Comparison of ENCODE assay signal across 20 cellular contexts in genomic region chr14:38171197-38171596, GRCh38. TPM values are rescaled to one million over a fixed set of nuclear protein-coding genes. Genes with fewer than 3 reads are reported as not detected.
DNase-seq lines count a peak whose midpoint lies in the region; ATAC-seq and TF ChIP-seq lines count a peak whose summit lies in the region.
"Had no signal": no experiment of that assay in that cellular context is flagged by ENCODE, and none has a peak within 500 bp of the region (broad histone marks: within the 10 kb centered on the region; RNA-seq: fewer than 3 reads in every experiment).

No MANE protein-coding gene starts in this region.

- DNase-seq in EL (peak; percentile 42), NCI-H1105 treated with DMSO at 0.1 percent for 48 hours (lab: John Stamatoyannopoulos, UW) (peak; percentile 33), WERI-Rb-1 (peak; percentile 29), non-pigmented ciliary epithelial cell (ENCODE audit: low read depth) (peak; percentile 8), heart left ventricle (no peak), NCI-H2171 treated with DMSO at 0.1 percent for 48 hours (lab: John Stamatoyannopoulos, UW) (no peak)
- DNase-seq: amygdala; GDM1; NCI-H146; nephron progenitor cell; NK-92 treated with Interleukin-12 subunit alpha and Interleukin-12 subunit beta, amount 100 ng/mL, for 24 hours; right cardiac atrium; SIG-M5; stimulated activated CD4-positive, alpha-beta T cell treated with anti-CD3 and anti-CD28 coated beads, Interleukin-2, amount 100 ng/mL, for 24 hours; stimulated activated CD8-positive, alpha-beta memory T cell treated with anti-CD3 and anti-CD28 coated beads, Interleukin-4, amount 100 ng/mL, for 48 hours had no signal

- no peaks in the 10 kb centered on the region for H3K9me3 ChIP-seq in WERI-Rb-1 (ENCODE audit: severe bottlenecking)
- H3K9me3 ChIP-seq in heart left ventricle, result no peaks in the 10 kb centered on the region
- H3K9me3 ChIP-seq: esophagus muscularis mucosa, thoracic aorta had no signal

- H3K4me3 ChIP-seq in WERI-Rb-1 (ENCODE audit: low read depth, low read length) (no peak overlapping the region), heart left ventricle (no peak overlapping the region)
- H3K4me3 ChIP-seq: esophagus muscularis mucosa, thoracic aorta had no signal

- no peak for TF ChIP-seq CTCF in WERI-Rb-1 (IDR thresholded peaks at IDR 0.05; ENCODE audit: low read depth, low read length)
- no peak for TF ChIP-seq CTCF in heart left ventricle (IDR thresholded peaks at IDR 0.05)

- no peaks in the 10 kb centered on the region for H3K36me3 ChIP-seq in WERI-Rb-1
- H3K36me3 ChIP-seq in heart left ventricle, result no peaks in the 10 kb centered on the region
- H3K36me3 ChIP-seq: esophagus muscularis mucosa, thoracic aorta had no signal

- H3K27me3 ChIP-seq in WERI-Rb-1 (ENCODE audit: insufficient read depth, low read depth, severe bottlenecking) (no peaks in the 10 kb centered on the region), heart left ventricle (no peaks in the 10 kb centered on the region)
- H3K27me3 ChIP-seq: esophagus muscularis mucosa had no signal

- intact Hi-C loops in heart left ventricle (cut with DNase I), result no loop called here

- H3K27ac ChIP-seq in WERI-Rb-1, result no peak overlapping the region
- H3K27ac ChIP-seq in heart left ventricle, result no peak overlapping the region
- H3K27ac ChIP-seq: esophagus muscularis mucosa, thoracic aorta had no signal

- H3K4me1 ChIP-seq in heart left ventricle, result no peaks in the 10 kb centered on the region
- H3K4me1 ChIP-seq: esophagus muscularis mucosa had no signal

- TF ChIP-seq POLR2A in heart left ventricle (IDR thresholded peaks at IDR 0.05), result no peak

- ATAC-seq in heart left ventricle, result no peak
- no peak for ATAC-seq in HG02840 (IDR thresholded peaks at IDR 0.05; ENCODE audit: low FRiP score, unreplicated experiment)
- ATAC-seq in GM21786 (IDR thresholded peaks at IDR 0.05; ENCODE audit: unreplicated experiment), result no peak
- ATAC-seq: right cardiac atrium had no signal

- WGBS in heart left ventricle, 4 donors, result 51 to 63% (median 56%) methylated on average over 2 of the region's 2 CpGs

RNA-seq across cellular contexts. Expression of gene SSTR1, which starts 36.5 kb away (rescaled TPM):
- total RNA-seq in heart left ventricle, result 1 to 10 TPM in 2 of 9 donors, under 1 TPM in 7; 0.12 to 2.6 (median 0.69) TPM
- polyA plus RNA-seq in heart left ventricle, result under 1 TPM; 0.23 to 0.44 TPM
- polyA plus RNA-seq: CD14-positive monocyte had no signal

Comparison
In these comparisons a context has a peak if more than half of its experiments do, and no peak if none do; other contexts are left out.
1. DNase-seq: peak in EL (single experiment), NCI-H1105 treated with DMSO at 0.1 percent for 48 hours (single experiment), WERI-Rb-1 (single experiment) and non-pigmented ciliary epithelial cell (single experiment); none in heart left ventricle (0 of 5) and NCI-H2171 treated with DMSO at 0.1 percent for 48 hours (single experiment).